ENCODE assay signal across 1 cellular context in the genomic region with DNA sequence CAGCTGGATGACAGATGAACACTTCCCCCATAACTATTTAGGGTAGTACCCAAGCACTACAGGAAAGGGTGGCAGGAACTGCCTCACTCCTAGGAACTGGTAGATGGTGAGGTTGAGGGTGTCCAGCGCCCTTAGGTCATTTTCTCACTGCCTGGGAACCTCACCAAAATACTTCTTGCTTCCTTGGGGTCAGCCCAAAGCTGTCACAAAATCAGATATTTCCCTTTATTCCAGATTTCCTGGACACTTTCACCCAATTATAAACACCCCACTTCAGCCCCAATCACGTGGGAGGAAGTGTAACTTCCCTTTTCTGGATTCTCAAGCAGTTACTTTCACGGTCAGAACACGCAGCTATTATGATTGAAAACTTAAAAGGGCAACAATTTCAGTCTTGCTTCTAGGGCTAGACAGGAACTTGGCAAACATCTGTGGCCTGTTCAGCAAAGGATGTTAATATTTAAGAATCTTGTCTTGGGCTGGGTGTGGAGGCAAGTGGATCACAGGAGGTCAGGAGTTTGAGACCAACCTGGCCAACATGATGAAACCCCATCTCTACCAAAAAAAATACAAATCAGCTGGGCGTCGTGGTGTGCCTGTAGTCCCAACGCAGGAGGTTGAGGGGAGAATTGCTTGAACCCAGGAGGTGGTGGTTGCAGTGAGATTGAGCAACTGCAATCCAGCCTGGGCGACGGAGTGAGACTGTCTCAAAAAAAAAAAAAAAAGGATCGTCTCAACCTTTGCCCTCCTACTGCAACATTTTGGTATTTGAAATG.
A peak's percentile ranks its signal among the peaks of the same experiment; 100 is the strongest.
TF ChIP-seq lines count a peak whose summit lies in the region.

No MANE protein-coding gene starts in this region.

TF ChIP-seq in K562, 482 proteins besides CTCF, POLR2A, EP300 and RAD21 (continued from another document and continues in another):
- TF ChIP-seq, protein P1, sequence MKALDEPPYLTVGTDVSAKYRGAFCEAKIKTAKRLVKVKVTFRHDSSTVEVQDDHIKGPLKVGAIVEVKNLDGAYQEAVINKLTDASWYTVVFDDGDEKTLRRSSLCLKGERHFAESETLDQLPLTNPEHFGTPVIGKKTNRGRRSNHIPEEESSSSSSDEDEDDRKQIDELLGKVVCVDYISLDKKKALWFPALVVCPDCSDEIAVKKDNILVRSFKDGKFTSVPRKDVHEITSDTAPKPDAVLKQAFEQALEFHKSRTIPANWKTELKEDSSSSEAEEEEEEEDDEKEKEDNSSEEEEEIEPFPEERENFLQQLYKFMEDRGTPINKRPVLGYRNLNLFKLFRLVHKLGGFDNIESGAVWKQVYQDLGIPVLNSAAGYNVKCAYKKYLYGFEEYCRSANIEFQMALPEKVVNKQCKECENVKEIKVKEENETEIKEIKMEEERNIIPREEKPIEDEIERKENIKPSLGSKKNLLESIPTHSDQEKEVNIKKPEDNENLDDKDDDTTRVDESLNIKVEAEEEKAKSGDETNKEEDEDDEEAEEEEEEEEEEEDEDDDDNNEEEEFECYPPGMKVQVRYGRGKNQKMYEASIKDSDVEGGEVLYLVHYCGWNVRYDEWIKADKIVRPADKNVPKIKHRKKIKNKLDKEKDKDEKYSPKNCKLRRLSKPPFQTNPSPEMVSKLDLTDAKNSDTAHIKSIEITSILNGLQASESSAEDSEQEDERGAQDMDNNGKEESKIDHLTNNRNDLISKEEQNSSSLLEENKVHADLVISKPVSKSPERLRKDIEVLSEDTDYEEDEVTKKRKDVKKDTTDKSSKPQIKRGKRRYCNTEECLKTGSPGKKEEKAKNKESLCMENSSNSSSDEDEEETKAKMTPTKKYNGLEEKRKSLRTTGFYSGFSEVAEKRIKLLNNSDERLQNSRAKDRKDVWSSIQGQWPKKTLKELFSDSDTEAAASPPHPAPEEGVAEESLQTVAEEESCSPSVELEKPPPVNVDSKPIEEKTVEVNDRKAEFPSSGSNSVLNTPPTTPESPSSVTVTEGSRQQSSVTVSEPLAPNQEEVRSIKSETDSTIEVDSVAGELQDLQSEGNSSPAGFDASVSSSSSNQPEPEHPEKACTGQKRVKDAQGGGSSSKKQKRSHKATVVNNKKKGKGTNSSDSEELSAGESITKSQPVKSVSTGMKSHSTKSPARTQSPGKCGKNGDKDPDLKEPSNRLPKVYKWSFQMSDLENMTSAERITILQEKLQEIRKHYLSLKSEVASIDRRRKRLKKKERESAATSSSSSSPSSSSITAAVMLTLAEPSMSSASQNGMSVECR (CRISPR knock-in tag; IDR thresholded peaks at IDR 0.05): peak; percentile 50; the same call in 1 of the 2 replicates
- TF ChIP-seq ETV6 (IDR thresholded peaks at IDR 0.05; ENCODE audit: borderline replicate concordance in 1 of 2, low read depth in 2 of 2, low read length in 1 of 2) (peak; percentile 29 to 57; a peak in 2 of 4 replicates), ETV6 (CRISPR knock-in tag; IDR thresholded peaks at IDR 0.05; ENCODE audit: borderline replicate concordance) (no peak), BRD9 (IDR thresholded peaks at IDR 0.05; ENCODE audit: low read depth, partially characterized antibody) (peak; percentile 6), NCOA2 (IDR thresholded peaks at IDR 0.05; ENCODE audit: partially characterized antibody in 2 of 2) (no peak), PHB (CRISPR knock-in tag; IDR thresholded peaks at IDR 0.05) (no peak; the same call in none of the 2 replicates), PCBP1 (IDR thresholded peaks at IDR 0.05; ENCODE audit: low read depth, low read length, poor library complexity, severe bottlenecking) (no peak), NFIC (IDR thresholded peaks at IDR 0.05) (no peak; the same call in 1 of the 2 replicates), HDAC8 (tag; IDR thresholded peaks at IDR 0.05) (no peak), SRF (CRISPR knock-in tag; IDR thresholded peaks at IDR 0.05) (no peak; a peak in 3 of 4 replicates), ZSCAN32 (CRISPR knock-in tag; IDR thresholded peaks at IDR 0.05) (peak; percentile 69), DDX20 (tag; IDR thresholded peaks at IDR 0.05; ENCODE audit: low read depth) (peak; percentile 27; the same call in 1 of the 2 replicates), ZNF436 (CRISPR knock-in tag; IDR thresholded peaks at IDR 0.05) (no peak; the same call in 1 of the 2 replicates), NCOA1 (IDR thresholded peaks at IDR 0.05; ENCODE audit: low read depth) (no peak), MEIS2 (IDR thresholded peaks at IDR 0.05; ENCODE audit: partially characterized antibody) (no peak), ZNF41 (CRISPR knock-in tag; conservative IDR thresholded peaks at IDR 0.05) (0 out of 2 replicates have a peak, but pooled peaks have one; percentile 7), NELFE (IDR thresholded peaks at IDR 0.05; ENCODE audit: insufficient read depth, insufficient read length) (no peak), FOXA1 (IDR thresholded peaks at IDR 0.05; ENCODE audit: borderline replicate concordance) (no peak), ELF4 (CRISPR knock-in tag; IDR thresholded peaks at IDR 0.05) (peak; percentile 14; the same call in 1 of the 2 replicates), MIER1 (IDR thresholded peaks at IDR 0.05; ENCODE audit: low read depth) (no peak), IRF2 (CRISPR knock-in tag; IDR thresholded peaks at IDR 0.05) (no peak), RNF2 (IDR thresholded peaks at IDR 0.05) (peak; percentile 18; the same call in 1 of the 2 replicates), DPF2 (IDR thresholded peaks at IDR 0.05) (peak; percentile 25; the same call in 1 of the 2 replicates), PTBP1 (IDR thresholded peaks at IDR 0.05; ENCODE audit: low read depth, low read length) (no peak), RB1 (IDR thresholded peaks at IDR 0.05; ENCODE audit: low read depth) (0 out of 2 replicates have a peak, but pooled peaks have one; percentile 21), TCF7 (IDR thresholded peaks at IDR 0.05; ENCODE audit: borderline replicate concordance) (no peak), GATAD2A (IDR thresholded peaks at IDR 0.05) (no peak), MTF1 (CRISPR knock-in tag; IDR thresholded peaks at IDR 0.05; ENCODE audit: borderline replicate concordance) (no peak), ETV5 (CRISPR knock-in tag; IDR thresholded peaks at IDR 0.05; ENCODE audit: low read depth) (no peak; the same call in none of the 2 replicates), SIN3A (IDR thresholded peaks at IDR 0.05; ENCODE audit: borderline replicate concordance in 2 of 2, control insufficient read depth in 1 of 2, low read depth in 2 of 2, low read length in 2 of 2) (no peak; a peak in 1 of 4 replicates), RHOXF2B (CRISPR knock-in tag; conservative IDR thresholded peaks at IDR 0.05) (peak; percentile 82; the same call in 1 of the 2 replicates), SETDB1 (IDR thresholded peaks at IDR 0.05; ENCODE audit: low read length) (no peak), YBX1 (IDR thresholded peaks at IDR 0.05) (no peak), ASH1L (IDR thresholded peaks at IDR 0.05; ENCODE audit: borderline replicate concordance, low read depth, partially characterized antibody) (peak; percentile 10)
- TF ChIP-seq, protein P2, sequence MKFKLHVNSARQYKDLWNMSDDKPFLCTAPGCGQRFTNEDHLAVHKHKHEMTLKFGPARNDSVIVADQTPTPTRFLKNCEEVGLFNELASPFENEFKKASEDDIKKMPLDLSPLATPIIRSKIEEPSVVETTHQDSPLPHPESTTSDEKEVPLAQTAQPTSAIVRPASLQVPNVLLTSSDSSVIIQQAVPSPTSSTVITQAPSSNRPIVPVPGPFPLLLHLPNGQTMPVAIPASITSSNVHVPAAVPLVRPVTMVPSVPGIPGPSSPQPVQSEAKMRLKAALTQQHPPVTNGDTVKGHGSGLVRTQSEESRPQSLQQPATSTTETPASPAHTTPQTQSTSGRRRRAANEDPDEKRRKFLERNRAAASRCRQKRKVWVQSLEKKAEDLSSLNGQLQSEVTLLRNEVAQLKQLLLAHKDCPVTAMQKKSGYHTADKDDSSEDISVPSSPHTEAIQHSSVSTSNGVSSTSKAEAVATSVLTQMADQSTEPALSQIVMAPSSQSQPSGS (CRISPR knock-in tag; IDR thresholded peaks at IDR 0.05): no peak
- TF ChIP-seq, protein P3, sequence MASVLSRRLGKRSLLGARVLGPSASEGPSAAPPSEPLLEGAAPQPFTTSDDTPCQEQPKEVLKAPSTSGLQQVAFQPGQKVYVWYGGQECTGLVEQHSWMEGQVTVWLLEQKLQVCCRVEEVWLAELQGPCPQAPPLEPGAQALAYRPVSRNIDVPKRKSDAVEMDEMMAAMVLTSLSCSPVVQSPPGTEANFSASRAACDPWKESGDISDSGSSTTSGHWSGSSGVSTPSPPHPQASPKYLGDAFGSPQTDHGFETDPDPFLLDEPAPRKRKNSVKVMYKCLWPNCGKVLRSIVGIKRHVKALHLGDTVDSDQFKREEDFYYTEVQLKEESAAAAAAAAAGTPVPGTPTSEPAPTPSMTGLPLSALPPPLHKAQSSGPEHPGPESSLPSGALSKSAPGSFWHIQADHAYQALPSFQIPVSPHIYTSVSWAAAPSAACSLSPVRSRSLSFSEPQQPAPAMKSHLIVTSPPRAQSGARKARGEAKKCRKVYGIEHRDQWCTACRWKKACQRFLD (CRISPR knock-in tag; IDR thresholded peaks at IDR 0.05): no peak
- TF ChIP-seq, protein P4, sequence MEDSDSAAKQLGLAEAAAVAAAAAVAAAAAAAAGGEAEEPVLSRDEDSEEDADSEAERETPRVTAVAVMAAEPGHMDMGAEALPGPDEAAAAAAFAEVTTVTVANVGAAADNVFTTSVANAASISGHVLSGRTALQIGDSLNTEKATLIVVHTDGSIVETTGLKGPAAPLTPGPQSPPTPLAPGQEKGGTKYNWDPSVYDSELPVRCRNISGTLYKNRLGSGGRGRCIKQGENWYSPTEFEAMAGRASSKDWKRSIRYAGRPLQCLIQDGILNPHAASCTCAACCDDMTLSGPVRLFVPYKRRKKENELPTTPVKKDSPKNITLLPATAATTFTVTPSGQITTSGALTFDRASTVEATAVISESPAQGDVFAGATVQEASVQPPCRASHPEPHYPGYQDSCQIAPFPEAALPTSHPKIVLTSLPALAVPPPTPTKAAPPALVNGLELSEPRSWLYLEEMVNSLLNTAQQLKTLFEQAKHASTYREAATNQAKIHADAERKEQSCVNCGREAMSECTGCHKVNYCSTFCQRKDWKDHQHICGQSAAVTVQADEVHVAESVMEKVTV (CRISPR knock-in tag; IDR thresholded peaks at IDR 0.05): no peak
- TF ChIP-seq, protein P5, sequence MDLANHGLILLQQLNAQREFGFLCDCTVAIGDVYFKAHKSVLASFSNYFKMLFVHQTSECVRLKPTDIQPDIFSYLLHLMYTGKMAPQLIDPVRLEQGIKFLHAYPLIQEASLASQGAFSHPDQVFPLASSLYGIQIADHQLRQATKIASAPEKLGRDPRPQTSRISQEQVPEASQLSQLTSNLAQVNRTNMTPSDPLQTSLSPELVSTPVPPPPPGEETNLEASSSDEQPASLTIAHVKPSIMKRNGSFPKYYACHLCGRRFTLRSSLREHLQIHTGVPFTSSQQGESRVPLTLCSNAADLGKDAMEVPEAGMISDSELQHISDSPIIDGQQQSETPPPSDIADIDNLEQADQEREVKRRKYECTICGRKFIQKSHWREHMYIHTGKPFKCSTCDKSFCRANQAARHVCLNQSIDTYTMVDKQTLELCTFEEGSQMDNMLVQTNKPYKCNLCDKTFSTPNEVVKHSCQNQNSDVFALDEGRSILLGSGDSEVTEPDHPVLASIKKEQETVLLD (IDR thresholded peaks at IDR 0.05): no peak
- TF ChIP-seq, protein P6, sequence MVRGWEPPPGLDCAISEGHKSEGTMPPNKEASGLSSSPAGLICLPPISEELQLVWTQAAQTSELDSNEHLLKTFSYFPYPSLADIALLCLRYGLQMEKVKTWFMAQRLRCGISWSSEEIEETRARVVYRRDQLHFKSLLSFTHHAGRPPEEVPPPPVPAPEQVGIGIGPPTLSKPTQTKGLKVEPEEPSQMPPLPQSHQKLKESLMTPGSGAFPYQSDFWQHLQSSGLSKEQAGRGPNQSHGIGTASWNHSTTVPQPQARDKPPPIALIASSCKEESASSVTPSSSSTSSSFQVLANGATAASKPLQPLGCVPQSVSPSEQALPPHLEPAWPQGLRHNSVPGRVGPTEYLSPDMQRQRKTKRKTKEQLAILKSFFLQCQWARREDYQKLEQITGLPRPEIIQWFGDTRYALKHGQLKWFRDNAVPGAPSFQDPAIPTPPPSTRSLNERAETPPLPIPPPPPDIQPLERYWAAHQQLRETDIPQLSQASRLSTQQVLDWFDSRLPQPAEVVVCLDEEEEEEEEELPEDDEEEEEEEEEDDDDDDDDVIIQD (CRISPR knock-in tag; IDR thresholded peaks at IDR 0.05): no peak
- TF ChIP-seq, protein P7, sequence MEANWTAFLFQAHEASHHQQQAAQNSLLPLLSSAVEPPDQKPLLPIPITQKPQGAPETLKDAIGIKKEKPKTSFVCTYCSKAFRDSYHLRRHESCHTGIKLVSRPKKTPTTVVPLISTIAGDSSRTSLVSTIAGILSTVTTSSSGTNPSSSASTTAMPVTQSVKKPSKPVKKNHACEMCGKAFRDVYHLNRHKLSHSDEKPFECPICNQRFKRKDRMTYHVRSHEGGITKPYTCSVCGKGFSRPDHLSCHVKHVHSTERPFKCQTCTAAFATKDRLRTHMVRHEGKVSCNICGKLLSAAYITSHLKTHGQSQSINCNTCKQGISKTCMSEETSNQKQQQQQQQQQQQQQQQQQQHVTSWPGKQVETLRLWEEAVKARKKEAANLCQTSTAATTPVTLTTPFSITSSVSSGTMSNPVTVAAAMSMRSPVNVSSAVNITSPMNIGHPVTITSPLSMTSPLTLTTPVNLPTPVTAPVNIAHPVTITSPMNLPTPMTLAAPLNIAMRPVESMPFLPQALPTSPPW (CRISPR knock-in tag; IDR thresholded peaks at IDR 0.05): 0 out of 2 replicates have a peak, but pooled peaks have one; percentile 33
- TF ChIP-seq, protein P8, sequence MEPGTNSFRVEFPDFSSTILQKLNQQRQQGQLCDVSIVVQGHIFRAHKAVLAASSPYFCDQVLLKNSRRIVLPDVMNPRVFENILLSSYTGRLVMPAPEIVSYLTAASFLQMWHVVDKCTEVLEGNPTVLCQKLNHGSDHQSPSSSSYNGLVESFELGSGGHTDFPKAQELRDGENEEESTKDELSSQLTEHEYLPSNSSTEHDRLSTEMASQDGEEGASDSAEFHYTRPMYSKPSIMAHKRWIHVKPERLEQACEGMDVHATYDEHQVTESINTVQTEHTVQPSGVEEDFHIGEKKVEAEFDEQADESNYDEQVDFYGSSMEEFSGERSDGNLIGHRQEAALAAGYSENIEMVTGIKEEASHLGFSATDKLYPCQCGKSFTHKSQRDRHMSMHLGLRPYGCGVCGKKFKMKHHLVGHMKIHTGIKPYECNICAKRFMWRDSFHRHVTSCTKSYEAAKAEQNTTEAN (CRISPR knock-in tag; IDR thresholded peaks at IDR 0.05): no peak; the same call in 1 of the 2 replicates
- TF ChIP-seq, protein P9, sequence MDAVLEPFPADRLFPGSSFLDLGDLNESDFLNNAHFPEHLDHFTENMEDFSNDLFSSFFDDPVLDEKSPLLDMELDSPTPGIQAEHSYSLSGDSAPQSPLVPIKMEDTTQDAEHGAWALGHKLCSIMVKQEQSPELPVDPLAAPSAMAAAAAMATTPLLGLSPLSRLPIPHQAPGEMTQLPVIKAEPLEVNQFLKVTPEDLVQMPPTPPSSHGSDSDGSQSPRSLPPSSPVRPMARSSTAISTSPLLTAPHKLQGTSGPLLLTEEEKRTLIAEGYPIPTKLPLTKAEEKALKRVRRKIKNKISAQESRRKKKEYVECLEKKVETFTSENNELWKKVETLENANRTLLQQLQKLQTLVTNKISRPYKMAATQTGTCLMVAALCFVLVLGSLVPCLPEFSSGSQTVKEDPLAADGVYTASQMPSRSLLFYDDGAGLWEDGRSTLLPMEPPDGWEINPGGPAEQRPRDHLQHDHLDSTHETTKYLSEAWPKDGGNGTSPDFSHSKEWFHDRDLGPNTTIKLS (IDR thresholded peaks at IDR 0.05; ENCODE audit: borderline replicate concordance, low read depth): 0 out of 2 replicates have a peak, but pooled peaks have one; percentile 7
- TF ChIP-seq, protein P10, sequence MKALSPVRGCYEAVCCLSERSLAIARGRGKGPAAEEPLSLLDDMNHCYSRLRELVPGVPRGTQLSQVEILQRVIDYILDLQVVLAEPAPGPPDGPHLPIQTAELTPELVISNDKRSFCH (CRISPR knock-in tag; IDR thresholded peaks at IDR 0.05): no peak
- TF ChIP-seq, protein P10 (tag; IDR thresholded peaks at IDR 0.05): peak; percentile 17; the same call in 1 of the 2 replicates
